ENCODE assay signal across 10 cellular contexts in genomic region chr1:111334169-111334568, GRCh38. TPM values are rescaled to one million over a fixed set of nuclear protein-coding genes. Genes with fewer than 3 reads are reported as not detected.
DNase-seq lines count a peak whose midpoint lies in the region; ATAC-seq, FAIRE-seq and TF ChIP-seq lines count a peak whose summit lies in the region.
"Had no signal": no experiment of that assay in that cellular context is flagged by ENCODE, and none has a peak within 500 bp of the region (broad histone marks: within the 10 kb centered on the region; RNA-seq: fewer than 3 reads in every experiment).

No MANE protein-coding gene starts in this region.

- H3K4me1 ChIP-seq in small intestine (ENCODE audit: control insufficient read depth in 2 of 2, insufficient read depth in 1 of 2, low read depth in 1 of 2, low read length in 1 of 2), result no peaks in the 10 kb centered on the region

- peak; percentile 56 for TF ChIP-seq CTCF in fibroblast of villous mesenchyme (IDR thresholded peaks at IDR 0.05; ENCODE audit: insufficient read depth, low read depth, low read length)
- TF ChIP-seq CTCF in omental fat pad (IDR thresholded peaks at IDR 0.05), result no peak

- H3K27me3 ChIP-seq in small intestine (ENCODE audit: control insufficient read depth in 2 of 2, insufficient read depth in 2 of 2, low read length in 2 of 2), result no peaks in the 10 kb centered on the region

- FAIRE-seq in small intestine (lab: Jason Lieb, UNC), result no peak
- FAIRE-seq: G401.6 had no signal

- peak in 3 of 4 experiments; percentile 3 to 9 (median 6) for DNase-seq in activated CD4-positive, CD25-positive, alpha-beta regulatory T cell (lab: John Stamatoyannopoulos, UW)
- DNase-seq in activated CD4-positive, CD25-positive, alpha-beta regulatory T cell treated with anti-CD3 and anti-CD28 coated beads, Interleukin-2, amount 50 U/mL, for 72 hours, result no peak
- DNase-seq in NCI-H2196 (lab: John Stamatoyannopoulos, UW; ENCODE audit: unreplicated experiment), result peak; percentile 26
- peak; percentile 24 for DNase-seq in activated T-cell treated with anti-CD3 and anti-CD28 coated beads for 4 hours
- DNase-seq in fibroblast of villous mesenchyme (ENCODE audit: low read depth), result peak; percentile 43
- DNase-seq in small intestine, result peak; percentile 9
- DNase-seq in omental fat pad (ENCODE audit: low spot score), result no peak

- H3K36me3 ChIP-seq in small intestine (ENCODE audit: control insufficient read depth in 2 of 2, insufficient read depth in 2 of 2, low read length in 2 of 2), result no peaks in the 10 kb centered on the region

- H3K4me3 ChIP-seq in fibroblast of villous mesenchyme (ENCODE audit: low read depth, low read length), result no peak overlapping the region
- H3K4me3 ChIP-seq in small intestine (ENCODE audit: low read depth in 1 of 2, low read length in 2 of 2), result no peak overlapping the region

- no peak for ATAC-seq in GM18909 (IDR thresholded peaks at IDR 0.05; ENCODE audit: poor library complexity, unreplicated experiment)
- ATAC-seq in omental fat pad (ENCODE audit: low FRiP score), result no peak

- no peaks in the 10 kb centered on the region for H3K9me3 ChIP-seq in small intestine (ENCODE audit: control insufficient read depth, low read depth)

- WGBS in small intestine, 3 donors, result 55 to 58% (median 56%) methylated on average over 2 of the region's 2 CpGs

- no peak overlapping the region for H3K27ac ChIP-seq in small intestine (ENCODE audit: low read depth in 1 of 2, low read length in 1 of 2)

RNA-seq across cellular contexts. Expression of gene CHIA, which starts 43.5 kb away (rescaled TPM):
- not detected in 2 replicates for total RNA-seq in fibroblast of villous mesenchyme
- polyA plus RNA-seq in small intestine, result under 1 TPM in 2 of 3 donors, not detected in 1; 0.15 to 0.54 TPM
- total RNA-seq in omental fat pad, result 1 to 10 TPM in 1 of 4 donors, not detected in 3; 3.5 TPM
- total RNA-seq: urinary bladder had no signal
- polyA plus RNA-seq: urinary bladder had no signal

Comparison
In these comparisons a context has a peak if more than half of its experiments do, and no peak if none do; other contexts are left out.
1. DNase-seq: peak in activated CD4-positive, CD25-positive, alpha-beta regulatory T cell (3 of 4), NCI-H2196 (single experiment), activated T-cell treated with anti-CD3 and anti-CD28 coated beads for 4 hours (single experiment), fibroblast of villous mesenchyme (single experiment) and small intestine (single experiment); none in activated CD4-positive, CD25-positive, alpha-beta regulatory T cell treated with anti-CD3 and anti-CD28 coated beads, Interleukin-2, amount 50 U/mL, for 72 hours (single experiment) and omental fat pad (single experiment).